ENCODE assay signal across 21 cellular contexts in the genomic region with DNA sequence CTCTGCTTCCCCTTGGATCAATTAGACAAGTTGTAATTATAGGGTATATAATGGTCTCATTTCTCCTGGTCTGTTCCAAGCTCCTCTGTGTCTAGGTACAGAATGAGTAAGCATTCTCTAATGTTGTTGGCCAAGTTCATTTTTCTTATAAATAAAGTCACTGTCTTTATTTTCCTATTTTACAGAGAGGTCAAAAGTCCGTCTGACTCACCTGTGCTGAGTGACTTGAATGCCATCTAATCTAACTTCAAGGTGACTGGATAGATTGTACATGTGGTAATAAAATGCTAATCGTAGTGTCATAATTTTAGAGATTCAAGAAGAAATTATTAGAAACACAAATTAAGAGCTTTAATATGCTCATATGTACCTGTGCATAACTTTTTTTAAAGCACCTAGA.
"Had no signal": no experiment of that assay in that cellular context is flagged by ENCODE, and none has a peak within 500 bp of the region (broad histone marks: within the 10 kb centered on the region; RNA-seq: fewer than 3 reads in every experiment).

No MANE protein-coding gene starts in this region.

- H3K4me1 ChIP-seq: heart right ventricle, left ventricle myocardium inferior, right atrium auricular region, right lobe of liver, suprapubic skin, tibial artery, upper lobe of right lung had no signal

- H3K27me3 ChIP-seq: ovary, right atrium auricular region, right lobe of liver, suprapubic skin, tibial artery, upper lobe of right lung had no signal

- H3K4me3 ChIP-seq: heart right ventricle, left ventricle myocardium inferior, lung, ovary, right atrium auricular region, right lobe of liver, suprapubic skin, thoracic aorta, tibial artery, upper lobe of right lung had no signal

- H3K27ac ChIP-seq: heart right ventricle, left ventricle myocardium inferior, ovary, right atrium auricular region, right lobe of liver, suprapubic skin, thoracic aorta, tibial artery, upper lobe of right lung had no signal

- ATAC-seq: heart right ventricle; naive thymus-derived CD4-positive, alpha-beta T cell; natural killer cell treated with Interleukin-12 subunit alpha and Interleukin-12 subunit beta and Interleukin-15 and Interleukin-18, amount 100 ng/mL, for 72 hours; right lobe of liver; stimulated activated effector memory CD8-positive, alpha-beta T cell treated with anti-CD3 and anti-CD28 coated beads, Interleukin-12 subunit alpha, Interleukin-12 subunit beta, amount 100 ng/mL, for 72 hours; upper lobe of right lung had no signal

- H3K9me3 ChIP-seq: heart right ventricle, left ventricle myocardium inferior, ovary, right atrium auricular region, right lobe of liver, suprapubic skin, thoracic aorta, tibial artery, upper lobe of right lung had no signal

- FAIRE-seq: keratinocyte, urothelium cell line had no signal

- H3K36me3 ChIP-seq: heart right ventricle, left ventricle myocardium inferior, ovary, right atrium auricular region, right lobe of liver, suprapubic skin, thoracic aorta, tibial artery, upper lobe of right lung had no signal

- DNase-seq: heart right ventricle; hippocampal formation; kidney glomerular epithelial cell; left ventricle myocardium inferior; mesendoderm; naive thymus-derived CD4-positive, alpha-beta T cell; ovary; right lobe of liver; stimulated activated CD4-positive, alpha-beta T cell treated with anti-CD3 and anti-CD28 coated beads, Interleukin-4, amount 100 ng/mL, for 24 hours; stimulated activated naive CD4-positive, alpha-beta T cell; tibial artery; trophoblast cell; upper lobe of right lung had no signal
